8 cellular contexts compared by ENCODE assay signal in the genomic region with DNA sequence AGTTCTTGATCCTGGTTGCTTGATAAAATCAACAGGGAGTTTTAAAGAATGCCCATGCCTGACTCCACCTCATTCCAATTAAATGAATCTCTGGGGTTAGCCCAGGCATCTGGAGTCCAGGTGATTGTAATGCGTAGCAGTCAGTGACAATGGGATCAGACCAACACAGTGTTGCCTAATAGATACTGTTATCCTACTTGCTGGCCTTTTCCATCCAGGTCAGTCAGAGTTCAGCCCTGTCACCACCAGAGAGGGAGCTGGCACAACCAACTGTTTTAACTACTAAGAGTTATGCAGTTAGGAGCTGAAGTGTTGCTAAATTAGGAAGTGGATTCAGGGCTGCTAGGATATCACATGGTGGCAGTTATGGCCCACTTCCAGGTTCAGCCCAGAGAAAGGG.
DNase-seq lines count a peak whose midpoint lies in the region; ATAC-seq and TF ChIP-seq lines count a peak whose summit lies in the region.

No MANE protein-coding gene starts in this region.

- DNase-seq in HCEC 1CT: peak; percentile 87
- DNase-seq in SK-N-MC (ENCODE audit: low read depth, low spot score): no peak
- DNase-seq in foreskin fibroblast: peak; percentile 90 to 94
- peak; percentile 14 to 76 for DNase-seq in gastrocnemius medialis
- DNase-seq in activated CD4-positive, alpha-beta T cell treated with anti-CD3 and anti-CD28 coated beads for 36 hours: no peak
- DNase-seq in T1000 (lab: John Stamatoyannopoulos, UW): no peak
- DNase-seq in NCI-H82 (lab: John Stamatoyannopoulos, UW): no peak

- H3K27me3 Mint-ChIP-seq in activated CD4-positive, alpha-beta T cell treated with anti-CD3 and anti-CD28 coated beads for 36 hours: no peaks in the 10 kb centered on the region

- H3K27ac Mint-ChIP-seq in activated CD4-positive, alpha-beta T cell treated with anti-CD3 and anti-CD28 coated beads for 36 hours: no peak overlapping the region

- no peaks in the 10 kb centered on the region for H3K36me3 ChIP-seq in SK-N-MC (ENCODE audit: insufficient read depth, low read length)
- H3K36me3 ChIP-seq in gastrocnemius medialis: peaks cover 0 to 4% of the 10 kb centered on the region in 2 donors

- H3K27ac ChIP-seq in SK-N-MC: peak overlapping the region; percentile 8; the same call in 1 of the 2 replicates
- peak overlapping the region; percentile 47 to 81 (median 62) for H3K27ac ChIP-seq in gastrocnemius medialis

- H3K4me3 ChIP-seq in SK-N-MC (no peak overlapping the region), foreskin fibroblast (ENCODE audit: low read depth in 1 of 2, low read length in 2 of 2) (no peak overlapping the region), gastrocnemius medialis (no peak overlapping the region)

- ATAC-seq in gastrocnemius medialis (peak; percentile 46 to 83), HG02870 (IDR thresholded peaks at IDR 0.05; ENCODE audit: unreplicated experiment) (no peak)
- ATAC-seq in activated CD4-positive, alpha-beta T cell treated with anti-CD3 and anti-CD28 coated beads for 36 hours: no peak

- H3K9me3 Mint-ChIP-seq in activated CD4-positive, alpha-beta T cell treated with anti-CD3 and anti-CD28 coated beads for 36 hours (ENCODE audit: low read depth): no peaks in the 10 kb centered on the region

- no peaks in the 10 kb centered on the region for H3K27me3 ChIP-seq in gastrocnemius medialis

- peaks cover 9% of the 10 kb centered on the region for H3K36me3 Mint-ChIP-seq in activated CD4-positive, alpha-beta T cell treated with anti-CD3 and anti-CD28 coated beads for 36 hours (ENCODE audit: low read depth)

- H3K4me1 Mint-ChIP-seq in activated CD4-positive, alpha-beta T cell treated with anti-CD3 and anti-CD28 coated beads for 36 hours: no peaks in the 10 kb centered on the region

- POLR2A ChIA-PET in activated CD4-positive, alpha-beta T cell treated with anti-CD3 and anti-CD28 coated beads for 36 hours (lab: Charles Lee): interaction anchor here (0.6 kb wide), 1 partner anchor 900 kb away, joined by 3 read pairs; no protein-coding TSS in a partner anchor

- CTCF ChIA-PET in activated CD4-positive, alpha-beta T cell treated with anti-CD3 and anti-CD28 coated beads for 36 hours (lab: Charles Lee): no interaction called here

- no peak for TF ChIP-seq CTCF in foreskin fibroblast (IDR thresholded peaks at IDR 0.05; ENCODE audit: low read depth, low read length)
- no peak for TF ChIP-seq CTCF in gastrocnemius medialis (IDR thresholded peaks at IDR 0.05 in 4 of 5, conservative IDR thresholded peaks at IDR 0.05 in 1 of 5)

- H3K9ac ChIP-seq in SK-N-MC (ENCODE audit: insufficient read length): no peak overlapping the region

- H3K4me3 Mint-ChIP-seq in activated CD4-positive, alpha-beta T cell treated with anti-CD3 and anti-CD28 coated beads for 36 hours: no peak overlapping the region

- H3K4me1 ChIP-seq in gastrocnemius medialis: peaks cover 43 to 58% of the 10 kb centered on the region in 2 donors

- intact Hi-C loops in gastrocnemius medialis (cut with DNase I; ENCODE audit: low total_unique reads): loop anchor here (2.0 kb wide), 1 partner anchor 23 kb away; no protein-coding TSS in a partner anchor
- intact Hi-C loops in activated CD4-positive, alpha-beta T cell treated with anti-CD3 and anti-CD28 coated beads for 36 hours (cut with DNase I, micrococcal nuclease): no loop called here

- H3K9me3 ChIP-seq in SK-N-MC (ENCODE audit: low read depth, low read length) (no peaks in the 10 kb centered on the region), gastrocnemius medialis (no peaks in the 10 kb centered on the region)

- in situ Hi-C loops in gastrocnemius medialis (cut with MboI; ENCODE audit: low sequenced_read_pairs in 4 of 4): no loop called here

- TF ChIP-seq POLR2A in gastrocnemius medialis (IDR thresholded peaks at IDR 0.05): no peak

Comparison
In these comparisons a context has a peak if more than half of its experiments do, and no peak if none do; other contexts are left out.
1. DNase-seq: peak in HCEC 1CT (single experiment), foreskin fibroblast (2 of 2) and gastrocnemius medialis (2 of 2); none in SK-N-MC (single experiment), activated CD4-positive, alpha-beta T cell treated with anti-CD3 and anti-CD28 coated beads for 36 hours (single experiment), T1000 (single experiment) and NCI-H82 (single experiment).
2. ATAC-seq: peak in gastrocnemius medialis (2 of 2); none in HG02870 (single experiment) and activated CD4-positive, alpha-beta T cell treated with anti-CD3 and anti-CD28 coated beads for 36 hours (single experiment).